In genomic region chr4:97121493-97121892, GRCh38 we compare ENCODE assay signal across 22 cellular contexts.
"Had no signal": no experiment of that assay in that cellular context is flagged by ENCODE, and none has a peak within 500 bp of the region (broad histone marks: within the 10 kb centered on the region; RNA-seq: fewer than 3 reads in every experiment).

No MANE protein-coding gene starts in this region.

- ATAC-seq: activated CD8-positive, alpha-beta memory T cell treated with anti-CD3 and anti-CD28 coated beads, Interleukin-2, amount 10 ng/mL, durations not matched to agents 7 days and 5 days had no signal

- H3K27ac ChIP-seq: breast epithelium, PC-9 had no signal

- H3K4me1 ChIP-seq: breast epithelium had no signal

- H3K27me3 ChIP-seq: breast epithelium, MG63 had no signal

- H3K36me3 ChIP-seq: breast epithelium, MG63 had no signal

- H3K4me3 ChIP-seq: breast epithelium, MG63, PC-9 had no signal

- H3K9me3 ChIP-seq: MG63 had no signal

- DNase-seq: activated B cell treated with CpG ODN at 0.5 μM for 24 hours; activated CD4-positive, alpha-beta T cell treated with anti-CD3 and anti-CD28 coated beads for 1 hour; activated CD4-positive, alpha-beta T cell treated with anti-CD3 and anti-CD28 coated beads, Interleukin-2, amount 10 ng/mL, durations not matched to agents 24 days and 14 days; activated CD4-positive, alpha-beta T cell treated with anti-CD3 and anti-CD28 coated beads, Interleukin-2, amount 50 U/mL, for 48 hours; activated CD8-positive, alpha-beta memory T cell treated with anti-CD3 and anti-CD28 coated beads, Interleukin-2, amount 10 ng/mL, durations not matched to agents 7 days and 5 days; activated effector memory CD4-positive, alpha-beta T cell treated with Interleukin-2 at 50 U/mL for 16 hours; activated naive CD4-positive, alpha-beta T cell; activated T-cell treated with anti-CD3 and anti-CD28 coated beads, Interleukin-2, amount 50 U/mL, for 24 hours; aorta; caudate nucleus; MG63; MV-4-11; NCI-H1092 treated with DMSO at 0.1 percent for 48 hours; NCI-H1417 treated with DMSO at 0.1 percent for 48 hours; NCI-H1694 treated with DMSO at 0.1 percent for 48 hours; NCI-H2029 treated with DMSO at 0.1 percent for 48 hours; NCI-H2171; NCI-H226; NCI-H69; PC-9; SHP77 treated with DMSO at 0.1 percent for 48 hours had no signal
